12 cellular contexts compared by ENCODE assay signal in the genomic region with DNA sequence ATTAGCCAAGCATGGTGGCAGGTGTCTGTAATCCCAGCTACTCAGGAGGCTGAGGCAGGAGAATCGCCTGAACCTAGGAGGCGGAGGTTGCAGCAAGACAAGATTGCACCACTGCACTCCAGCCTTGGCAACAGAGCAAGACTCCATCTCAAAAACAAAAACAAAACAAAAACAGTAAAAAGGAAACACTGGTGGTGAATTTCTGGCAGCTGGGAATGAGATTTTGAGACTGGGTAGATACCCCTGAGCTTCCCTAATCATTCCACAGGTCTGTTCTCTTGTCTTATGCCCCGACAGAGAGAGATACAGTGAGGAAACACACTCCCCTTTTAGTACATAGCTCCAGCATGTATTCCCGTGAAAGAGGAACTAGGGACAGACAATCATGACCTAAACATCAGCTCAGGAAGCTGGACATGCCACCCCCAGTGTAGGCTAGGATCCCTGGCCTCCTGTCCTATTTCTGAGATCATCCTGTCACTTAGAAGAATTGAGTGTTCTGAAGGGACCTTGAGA. TPM values are rescaled to one million over a fixed set of nuclear protein-coding genes. Genes with fewer than 3 reads are reported as not detected.
DNase-seq lines count a peak whose midpoint lies in the region; ATAC-seq, FAIRE-seq and TF ChIP-seq lines count a peak whose summit lies in the region.
"Had no signal": no experiment of that assay in that cellular context is flagged by ENCODE, and none has a peak within 500 bp of the region (broad histone marks: within the 10 kb centered on the region; RNA-seq: fewer than 3 reads in every experiment).

No MANE protein-coding gene starts in this region.

- H3K9me3 ChIP-seq in HepG2 (ENCODE audit: low read length): no peaks in the 10 kb centered on the region
- H3K9me3 ChIP-seq in testis: no peaks in the 10 kb centered on the region
- H3K9me3 ChIP-seq: thoracic aorta had no signal

- peaks cover 1% of the 10 kb centered on the region for H3K36me3 Mint-ChIP-seq in activated B cell treated with CpG ODN at 0.5 μM for 24 hours (ENCODE audit: low read depth)
- peaks cover 40 to 54% of the 10 kb centered on the region in 2 donors for H3K36me3 Mint-ChIP-seq in stimulated activated naive B cell treated with anti-CD40 and anti-IgM and Interleukin-4, amounts not matched to agents 10 μg/mL and 1 μg/mL and 100 μg/mL, for 72 hours

- TF ChIP-seq EP300 in HepG2 (IDR thresholded peaks at IDR 0.05; ENCODE audit: low read depth in 2 of 2, low read length in 2 of 2) (no peak), HepG2 (CRISPR knock-in tag; IDR thresholded peaks at IDR 0.05; ENCODE audit: borderline replicate concordance) (no peak)

- POLR2A ChIA-PET in activated B cell treated with CpG ODN at 0.5 μM for 24 hours (lab: Charles Lee) (interaction anchor here (0.8 kb wide), 1 partner anchor 11 kb away, joined by 4 read pairs; no protein-coding TSS in a partner anchor), HepG2 (lab: Yijun Ruan, JAX) (interaction anchor here (1.2 kb wide), 1 partner anchor 16 kb away, joined by 3 read pairs; no protein-coding TSS in a partner anchor)

- peak overlapping the region; percentile 7 for H3K27ac Mint-ChIP-seq in activated B cell treated with CpG ODN at 0.5 μM for 24 hours
- peak overlapping the region; percentile 3 for H3K27ac Mint-ChIP-seq in stimulated activated naive B cell treated with anti-CD40 and anti-IgM and Interleukin-4, amounts not matched to agents 10 μg/mL and 1 μg/mL and 100 μg/mL, for 72 hours
- H3K27ac Mint-ChIP-seq: activated naive CD4-positive, alpha-beta T cell treated with anti-CD3 and anti-CD28 coated beads, Interleukin-2, amount 50 U/mL, for 24 hours had no signal

- peaks cover 100% of the 10 kb centered on the region for H4K20me1 ChIP-seq in HepG2 (ENCODE audit: insufficient read depth, low read length)

- peak in 1 of 2 experiments; percentile 46; a peak in 1 of 4 replicates for TF ChIP-seq POLR2A in HepG2 (IDR thresholded peaks at IDR 0.05; ENCODE audit: insufficient read depth in 1 of 2, low read depth in 2 of 2, low read length in 2 of 2)
- TF ChIP-seq POLR2A in testis (IDR thresholded peaks at IDR 0.05): no peak

- peak overlapping the region; percentile 20; the same call in 1 of the 2 replicates for H3K9ac ChIP-seq in HepG2 (ENCODE audit: insufficient read depth, low read depth, low read length)

- 75% methylated on average over 4 of the region's 4 CpGs for WGBS in HepG2 (ENCODE audit: low lambda C conversion rate)
- 75 to 79% methylated on average over 4 of the region's 4 CpGs for WGBS in testis, 2 donors

- in situ Hi-C loops in HepG2 (cut with HindIII; ENCODE audit: extremely low pct_ligation_motif_present, low pct_unique_long_range_greater_than_20kb): no loop called here

- H3K79me2 ChIP-seq in HepG2 (ENCODE audit: insufficient read depth, low read length): peaks cover 100% of the 10 kb centered on the region

- ATAC-seq in activated B cell treated with CpG ODN at 0.5 μM for 24 hours (ENCODE audit: low read depth) (no peak), HepG2 (peak; percentile 30), HG03442 (IDR thresholded peaks at IDR 0.05; ENCODE audit: unreplicated experiment) (no peak)
- no peak for ATAC-seq in stimulated activated naive B cell treated with anti-CD40 and anti-IgM and Interleukin-4, amounts not matched to agents 10 μg/mL and 1 μg/mL and 100 μg/mL, for 72 hours (replicated peaks)

- no peak for FAIRE-seq in HepG2 (lab: Jason Lieb, UNC)
- FAIRE-seq: D721Med had no signal

- BruUV-seq in HepG2 (replicated peaks; lab: Mats Ljungman, UMichigan): no TSS peak

- intact Hi-C loops in activated B cell treated with CpG ODN at 0.5 μM for 24 hours (cut with micrococcal nuclease) (loop anchor here (1.0 to 10.0 kb wide), 4 partner anchors 8 to 1665 kb away; a partner anchor contains a TSS), HepG2 (cut with micrococcal nuclease; ENCODE audit: unreplicated experiment) (no loop called here), testis (cut with DNase I; ENCODE audit: low total_unique reads) (no loop called here)

- H3K4me3 Mint-ChIP-seq in activated B cell treated with CpG ODN at 0.5 μM for 24 hours: no peak overlapping the region
- no peak overlapping the region for H3K4me3 Mint-ChIP-seq in stimulated activated naive B cell treated with anti-CD40 and anti-IgM and Interleukin-4, amounts not matched to agents 10 μg/mL and 1 μg/mL and 100 μg/mL, for 72 hours
- H3K4me3 Mint-ChIP-seq: activated naive CD4-positive, alpha-beta T cell treated with anti-CD3 and anti-CD28 coated beads, Interleukin-2, amount 50 U/mL, for 24 hours; central memory CD8-positive, alpha-beta T cell had no signal

- TF ChIP-seq CTCF in activated B cell treated with CpG ODN at 0.5 μM for 24 hours (IDR thresholded peaks at IDR 0.05): no peak
- no peak for TF ChIP-seq CTCF in HepG2 (CRISPR knock-in tag; IDR thresholded peaks at IDR 0.05)
- no peak for TF ChIP-seq CTCF in testis (IDR thresholded peaks at IDR 0.05)

- H3K27me3 ChIP-seq in HepG2 (ENCODE audit: control insufficient read depth in 1 of 2, insufficient read depth in 2 of 2, low read length in 2 of 2) (no peaks in the 10 kb centered on the region), testis (no peaks in the 10 kb centered on the region)

- H3K4me1 ChIP-seq in HepG2 (ENCODE audit: insufficient read depth, low read length) (peaks cover 100% of the 10 kb centered on the region), testis (no peaks in the 10 kb centered on the region)

- H3K27ac ChIP-seq in HepG2 (ENCODE audit: extremely low read length, insufficient read depth, low read length): peak overlapping the region; percentile 37
- H3K27ac ChIP-seq in testis: no peak overlapping the region
- H3K27ac ChIP-seq: thoracic aorta had no signal

- H3K4me2 ChIP-seq in HepG2 (ENCODE audit: low read depth, low read length): peak overlapping the region; percentile 96

- H3K27me3 Mint-ChIP-seq in activated B cell treated with CpG ODN at 0.5 μM for 24 hours: no peaks in the 10 kb centered on the region
- no peaks in the 10 kb centered on the region for H3K27me3 Mint-ChIP-seq in stimulated activated naive B cell treated with anti-CD40 and anti-IgM and Interleukin-4, amounts not matched to agents 10 μg/mL and 1 μg/mL and 100 μg/mL, for 72 hours
- H3K27me3 Mint-ChIP-seq: activated naive CD4-positive, alpha-beta T cell treated with anti-CD3 and anti-CD28 coated beads, Interleukin-2, amount 50 U/mL, for 24 hours; central memory CD8-positive, alpha-beta T cell had no signal

- H3K9me3 Mint-ChIP-seq in activated B cell treated with CpG ODN at 0.5 μM for 24 hours: no peaks in the 10 kb centered on the region
- no peaks in the 10 kb centered on the region for H3K9me3 Mint-ChIP-seq in stimulated activated naive B cell treated with anti-CD40 and anti-IgM and Interleukin-4, amounts not matched to agents 10 μg/mL and 1 μg/mL and 100 μg/mL, for 72 hours
- H3K9me3 Mint-ChIP-seq: activated naive CD4-positive, alpha-beta T cell treated with anti-CD3 and anti-CD28 coated beads, Interleukin-2, amount 50 U/mL, for 24 hours; central memory CD8-positive, alpha-beta T cell had no signal

- H3K36me3 ChIP-seq in HepG2 (replicated peaks in 1 of 2; ENCODE audit: control insufficient read depth in 1 of 2, insufficient read depth in 2 of 2, low read length in 2 of 2) (peaks cover 15 to 83% of the 10 kb centered on the region in 2 experiments), testis (ENCODE audit: low read depth, missing control alignments) (no peaks in the 10 kb centered on the region)
- H3K36me3 ChIP-seq: thoracic aorta had no signal

- H3K4me3 ChIP-seq in HepG2 (replicated peaks in 1 of 3; ENCODE audit: insufficient read depth in 1 of 3, low read depth in 2 of 3, low read length in 3 of 3) (peak overlapping the region in 2 of 3 experiments; percentile 13 to 99; a peak in 1 of 6 replicates), testis (no peak overlapping the region)
- H3K4me3 ChIP-seq: thoracic aorta had no signal

- no peak for TF ChIP-seq RAD21 in HepG2 (CRISPR knock-in tag; IDR thresholded peaks at IDR 0.05)

- H3K4me1 Mint-ChIP-seq in activated B cell treated with CpG ODN at 0.5 μM for 24 hours: peaks cover 67% of the 10 kb centered on the region
- peaks cover 26 to 86% of the 10 kb centered on the region in 2 donors for H3K4me1 Mint-ChIP-seq in stimulated activated naive B cell treated with anti-CD40 and anti-IgM and Interleukin-4, amounts not matched to agents 10 μg/mL and 1 μg/mL and 100 μg/mL, for 72 hours

- DNase-seq in SIG-M5 treated with dmso at 0.1 percent for 504 hours (lab: John Stamatoyannopoulos, UW; ENCODE audit: unreplicated experiment) (peak; percentile 15), SIG-M5 (lab: John Stamatoyannopoulos, UW) (no peak), activated B cell treated with CpG ODN at 0.5 μM for 24 hours (no peak), HepG2 (ENCODE audit: low spot score) (no peak), testis (no peak), NCI-H446 treated with DMSO at 0.1 percent for 48 hours (lab: John Stamatoyannopoulos, UW) (no peak)
- no peak for DNase-seq in stimulated activated naive B cell treated with anti-CD40 and anti-IgM and Interleukin-4, amounts not matched to agents 10 μg/mL and 1 μg/mL and 100 μg/mL, for 72 hours

- no peak overlapping the region for H2AFZ ChIP-seq in HepG2 (ENCODE audit: low read length)

- CTCF ChIA-PET in activated B cell treated with CpG ODN at 0.5 μM for 24 hours (lab: Charles Lee): interaction anchor here (0.8 kb wide), 1 partner anchor 11 kb away, joined by 3 read pairs; no protein-coding TSS in a partner anchor
- CTCF ChIA-PET in HepG2 (lab: Yijun Ruan, JAX; ENCODE audit: low intra/inter-chr PET ratio, low total read pairs): no interaction called here

RNA-seq across cellular contexts. Expression of a gene that starts 9.6 kb away (rescaled TPM):
- total RNA-seq in activated B cell treated with CpG ODN at 0.5 μM for 24 hours (17.7 and 18.1 TPM in 2 replicates), HepG2 (2016; rRNA removed; fragmentation: Illumina TruSeq; extraction: Trizol) (98.7 and 156 TPM in 2 replicates), testis (10 to 100 TPM; 12.8 to 21.1 TPM)
- total RNA-seq in HepG2 (2016; cell fraction: cytosol; rRNA removed; fragmentation: Illumina TruSeq; extraction: Trizol; ENCODE audit: low read depth): 8.0 and 9.3 TPM in 2 replicates
- total RNA-seq in HepG2 (2016; cell fraction: insoluble cytoplasmic fraction; rRNA removed; fragmentation: Illumina TruSeq; extraction: Trizol): 92.1 and 154 TPM in 2 replicates
- 35.4 and 40.1 TPM in 2 replicates for total RNA-seq in HepG2 (2016; cell fraction: membrane; rRNA removed; fragmentation: Illumina TruSeq; extraction: Trizol)
- 183 and 203 TPM in 2 replicates for total RNA-seq in HepG2 (2016; cell fraction: nucleus; rRNA removed; fragmentation: Illumina TruSeq; extraction: Trizol)
- polyA plus RNA-seq in HepG2 (2011; rRNA removed) (192 and 236 TPM in 2 replicates), testis (ENCODE audit: insufficient read depth, low read depth, low replicate concordance) (15.0 TPM)
- polyA plus RNA-seq in HepG2 (2011; cell fraction: cytosol; rRNA removed): 99.8 and 148 TPM in 2 replicates
- 62.7 and 77.6 TPM in 2 replicates for polyA plus RNA-seq in HepG2 (2011; cell fraction: nucleus; rRNA removed)
- 214 and 224 TPM in 2 replicates for polyA plus RNA-seq in HepG2 (2012)
- 6.6 and 6.7 TPM in 2 replicates for polyA plus RNA-seq in HepG2 (2016; cell fraction: cytosol; fragmentation: Illumina TruSeq; extraction: Trizol; ENCODE audit: low read depth)
- 106 and 111 TPM in 2 replicates for polyA plus RNA-seq in HepG2 (2016; cell fraction: insoluble cytoplasmic fraction; fragmentation: Illumina TruSeq; extraction: Trizol; ENCODE audit: low read depth)
- polyA plus RNA-seq in HepG2 (2016; cell fraction: membrane; fragmentation: Illumina TruSeq; extraction: Trizol; ENCODE audit: low read depth): 19.3 and 22.4 TPM in 2 replicates
- 218 and 229 TPM in 2 replicates for polyA plus RNA-seq in HepG2 (2016; cell fraction: nucleus; fragmentation: Illumina TruSeq; extraction: Trizol; ENCODE audit: insufficient read depth, low read depth)
- 0.70 and 113 TPM in 2 replicates for polyA minus RNA-seq in HepG2 (2011; rRNA and poly(A)+ RNA removed; ENCODE audit: low replicate concordance)
- polyA minus RNA-seq in HepG2 (2011; cell fraction: cytosol; rRNA and poly(A)+ RNA removed): 203 TPM in 2 replicates
- polyA minus RNA-seq in HepG2 (2011; cell fraction: nucleus; rRNA and poly(A)+ RNA removed): 222 and 223 TPM in 2 replicates

Comparison
In these comparisons a context has a peak if more than half of its experiments do, and no peak if none do; other contexts are left out.
1. H3K4me3 ChIP-seq: peak in HepG2 (2 of 3); none in testis (0 of 2).